Comparison of ENCODE assay signal across 21 cellular contexts in the genomic region with DNA sequence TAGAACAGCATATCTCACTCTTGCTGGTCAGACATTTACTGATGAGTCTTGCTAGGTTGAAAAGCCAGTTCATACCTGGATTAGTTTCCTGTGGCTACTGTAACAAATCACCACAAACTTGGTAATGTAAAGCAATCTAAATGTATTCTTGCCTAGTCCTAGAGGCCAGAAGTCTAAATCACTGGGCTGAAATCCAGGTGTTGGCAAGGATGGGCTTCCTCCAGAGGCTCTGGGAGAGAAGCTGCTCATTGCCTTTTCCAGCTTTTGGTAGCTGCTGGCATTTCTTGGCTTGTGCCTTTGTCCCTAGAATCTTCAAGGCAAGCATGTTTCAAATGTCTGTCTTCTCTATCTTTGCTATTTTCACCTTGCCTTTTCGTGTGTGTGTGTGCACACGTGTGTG.
"Had no signal": no experiment of that assay in that cellular context is flagged by ENCODE, and none has a peak within 500 bp of the region (broad histone marks: within the 10 kb centered on the region; RNA-seq: fewer than 3 reads in every experiment).

No MANE protein-coding gene starts in this region.

- H3K27me3 ChIP-seq: colonic mucosa, gastrocnemius medialis, right lobe of liver, suprapubic skin, transverse colon, vagina had no signal

- H3K27ac ChIP-seq: colonic mucosa, epithelial cell of prostate, gastrocnemius medialis, psoas muscle, right lobe of liver, suprapubic skin, transverse colon, vagina had no signal

- DNase-seq: activated CD4-positive, alpha-beta memory T cell treated with anti-CD3 and anti-CD28 coated beads, Interleukin-2, amount 10 ng/mL, durations not matched to agents 7 days and 5 days; activated CD4-positive, alpha-beta T cell treated with anti-CD3 and anti-CD28 coated beads for 48 hours; activated CD4-positive, CD25-positive, alpha-beta regulatory T cell; activated CD8-positive, alpha-beta memory T cell treated with anti-CD3 and anti-CD28 coated beads, Interleukin-2, amount 10 ng/mL, durations not matched to agents 7 days and 5 days; activated naive CD4-positive, alpha-beta T cell; activated naive CD8-positive, alpha-beta T cell treated with anti-CD3 and anti-CD28 coated beads for 36 hours; amygdala; colonic mucosa; endodermal cell; gastrocnemius medialis; head of caudate nucleus; naive thymus-derived CD8-positive, alpha-beta T cell; psoas muscle; right lobe of liver; stimulated activated CD4-positive, alpha-beta T cell treated with anti-CD3 and anti-CD28 coated beads, Interleukin-15, amount 100 ng/mL, for 24 hours; stimulated activated CD4-positive, alpha-beta T cell treated with anti-CD3 and anti-CD28 coated beads, Interleukin-2, amount 100 ng/mL, for 48 hours; T-helper 9 cell; transverse colon had no signal

- H3K36me3 ChIP-seq: colonic mucosa, gastrocnemius medialis, right lobe of liver, suprapubic skin, transverse colon, vagina had no signal

- ATAC-seq: activated CD8-positive, alpha-beta memory T cell treated with anti-CD3 and anti-CD28 coated beads, Interleukin-2, amount 10 ng/mL, durations not matched to agents 7 days and 5 days; gastrocnemius medialis; naive thymus-derived CD8-positive, alpha-beta T cell; psoas muscle had no signal

- H3K4me3 ChIP-seq: colonic mucosa, gastrocnemius medialis, psoas muscle, right lobe of liver, suprapubic skin, transverse colon, vagina had no signal

- H3K9me3 ChIP-seq: colonic mucosa, gastrocnemius medialis, psoas muscle, right lobe of liver, suprapubic skin, transverse colon, vagina had no signal

- H3K4me1 ChIP-seq: colonic mucosa had no signal
